Comparison of ENCODE assay signal across 8 cellular contexts in genomic region chr7:101410743-101411476, GRCh38. TPM values are rescaled to one million over a fixed set of nuclear protein-coding genes. Genes with fewer than 3 reads are reported as not detected.
DNase-seq lines count a peak whose midpoint lies in the region; ATAC-seq and TF ChIP-seq lines count a peak whose summit lies in the region.

No MANE protein-coding gene starts in this region.

- no peak for ATAC-seq in GM18909 (IDR thresholded peaks at IDR 0.05; ENCODE audit: poor library complexity, unreplicated experiment)

- DNase-seq in RPMI7951 (ENCODE audit: low read depth) (peak; percentile 32), adipocyte (ENCODE audit: low read depth) (peak; percentile 67), iPS-NIHi7 (ENCODE audit: extremely low spot score) (peak; percentile 96), NCI-H1048 (lab: John Stamatoyannopoulos, UW) (no peak), vagina (ENCODE audit: extremely low spot score in 2 of 2) (no peak)
- DNase-seq in stimulated activated CD8-positive, alpha-beta memory T cell treated with anti-CD3 and anti-CD28 coated beads, Interleukin-2, amount 100 ng/mL, for 1 hour (ENCODE audit: low read depth in 2 of 2), result peak; percentile 7 to 8

- TF ChIP-seq CTCF in GM12875 (IDR thresholded peaks at IDR 0.05; ENCODE audit: borderline replicate concordance, insufficient read depth, low read depth, low read length), result peak; percentile 86
- peak in 1 of 3 experiments; percentile 24 for TF ChIP-seq CTCF in vagina (IDR thresholded peaks at IDR 0.05)

- peaks cover 69% of the 10 kb centered on the region for H3K27me3 ChIP-seq in adipocyte (replicated peaks; ENCODE audit: control insufficient read depth, insufficient read depth, low read length)
- no peaks in the 10 kb centered on the region for H3K27me3 ChIP-seq in vagina

- H3K4me3 ChIP-seq in GM12875 (ENCODE audit: low read depth, low read length) (no peak overlapping the region), adipocyte (ENCODE audit: low read length) (no peak overlapping the region), vagina (no peak overlapping the region)

- H3K4me1 ChIP-seq in adipocyte (ENCODE audit: control insufficient read depth, insufficient read depth, low read length), result no peaks in the 10 kb centered on the region
- H3K4me1 ChIP-seq in vagina, result no peaks in the 10 kb centered on the region

- H3K27ac ChIP-seq in vagina, result no peak overlapping the region

- H3K36me3 ChIP-seq in adipocyte (ENCODE audit: control insufficient read depth, insufficient read depth, low read length, severe bottlenecking) (no peaks in the 10 kb centered on the region), vagina (no peaks in the 10 kb centered on the region)

- intact Hi-C loops in vagina (cut with DNase I), result no loop called here

- H3K9me3 ChIP-seq in adipocyte (ENCODE audit: control insufficient read depth, low read length) (peaks cover 15% of the 10 kb centered on the region), vagina (no peaks in the 10 kb centered on the region)

- no peak overlapping the region for H3K9ac ChIP-seq in adipocyte (ENCODE audit: low read length)

- no peak for TF ChIP-seq POLR2A in vagina (IDR thresholded peaks at IDR 0.05)

RNA-seq across cellular contexts. Expression of gene COL26A1, which starts 48.2 kb away (rescaled TPM):
- 0.29 and 0.60 TPM in 2 replicates for total RNA-seq in RPMI7951 (2014; rRNA removed; shearing (Covaris generic))
- total RNA-seq in vagina, result not detected

Comparison
In these comparisons a context has a peak if more than half of its experiments do, and no peak if none do; other contexts are left out.
1. DNase-seq: peak in RPMI7951 (single experiment), adipocyte (single experiment), iPS-NIHi7 (single experiment) and stimulated activated CD8-positive, alpha-beta memory T cell treated with anti-CD3 and anti-CD28 coated beads, Interleukin-2, amount 100 ng/mL, for 1 hour (2 of 2); none in NCI-H1048 (single experiment) and vagina (0 of 2).